10 cellular contexts compared by ENCODE assay signal in the genomic region with DNA sequence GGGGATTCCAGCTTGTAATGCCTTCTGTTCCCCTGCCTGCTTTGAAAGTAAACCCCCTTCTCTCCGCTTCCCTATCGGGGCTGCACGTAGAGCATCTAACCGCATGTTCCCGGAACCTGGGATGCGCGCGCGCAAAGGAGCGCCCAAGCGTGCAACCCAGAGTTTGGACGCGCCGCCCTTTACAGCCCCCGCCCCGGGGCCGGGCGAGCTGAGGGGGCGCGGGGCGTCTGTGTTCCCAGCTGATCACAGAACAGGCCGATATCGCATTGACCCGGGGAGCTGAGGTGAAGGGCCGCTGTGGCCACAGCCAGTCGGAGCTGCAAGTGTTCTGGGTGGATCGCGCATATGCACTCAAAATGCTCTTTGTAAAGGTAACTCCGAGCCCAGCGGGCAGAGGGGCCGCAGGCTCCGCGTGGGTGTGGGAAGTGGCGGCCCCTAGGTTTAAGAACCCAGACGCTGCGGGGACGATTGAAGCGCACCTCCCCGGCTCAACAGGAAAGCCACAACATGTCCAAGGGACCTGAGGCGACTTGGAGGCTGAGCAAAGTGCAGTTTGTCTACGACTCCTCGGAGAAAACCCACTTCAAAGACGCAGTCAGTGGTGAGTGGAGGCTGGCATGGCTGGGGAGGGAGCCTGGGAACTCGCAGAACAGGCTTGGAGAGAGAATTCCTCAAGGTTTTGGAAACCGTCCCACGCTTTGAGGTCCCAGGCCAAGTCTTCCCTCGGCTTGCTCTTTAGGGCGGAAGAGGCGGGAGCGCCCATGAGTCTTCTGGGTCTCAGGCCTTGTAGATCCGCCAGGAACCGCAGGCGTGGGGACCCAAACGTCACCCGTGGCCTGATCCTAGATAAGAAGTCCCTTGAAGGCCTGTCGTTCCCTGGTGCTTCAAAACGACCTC. TPM values are rescaled to one million over a fixed set of nuclear protein-coding genes. Genes with fewer than 3 reads are reported as not detected.
DNase-seq lines count a peak whose midpoint lies in the region; ATAC-seq and TF ChIP-seq lines count a peak whose summit lies in the region.
"Had no signal": no experiment of that assay in that cellular context is flagged by ENCODE, and none has a peak within 500 bp of the region (broad histone marks: within the 10 kb centered on the region; RNA-seq: fewer than 3 reads in every experiment).

No MANE protein-coding gene starts in this region.

- H3K4me3 Mint-ChIP-seq in brain = peak overlapping the region; percentile 88 to 91 (median 90)
- H3K4me3 Mint-ChIP-seq in memory B cell = peak overlapping the region; percentile 24

- H3K4me1 Mint-ChIP-seq in brain (peaks cover 67% of the 10 kb centered on the region), memory B cell (peaks cover 3% of the 10 kb centered on the region)

- no peak for TF ChIP-seq CTCF in brain (conservative IDR thresholded peaks at IDR 0.05)

- peak; percentile 45 for DNase-seq in left ventricle myocardium superior
- DNase-seq in cardiac septum (ENCODE audit: low spot score) = no peak
- DNase-seq in memory B cell (ENCODE audit: low spot score in 2 of 2) = no peak
- DNase-seq in RKO (ENCODE audit: low spot score) = no peak
- no peak for DNase-seq in G401 (ENCODE audit: low spot score)
- DNase-seq: activated CD4-positive, alpha-beta T cell treated with anti-CD3 and anti-CD28 coated beads, Interleukin-2, amount 50 U/mL, for 4 hours had no signal

- peak overlapping the region; percentile 53 to 80 (median 62) for H3K27ac Mint-ChIP-seq in brain
- H3K27ac Mint-ChIP-seq in memory B cell = no peak overlapping the region

- ATAC-seq in left ventricle myocardium superior (peak; percentile 36), memory B cell (ENCODE audit: low read depth) (no peak), GM21786 (IDR thresholded peaks at IDR 0.05; ENCODE audit: unreplicated experiment) (no peak), HG03378 (IDR thresholded peaks at IDR 0.05; ENCODE audit: unreplicated experiment) (no peak)

- H3K27me3 Mint-ChIP-seq in brain (peaks cover 32% of the 10 kb centered on the region), memory B cell (peaks cover 13% of the 10 kb centered on the region)

- in situ Hi-C loops in G401 (cut with HindIII; ENCODE audit: low sequenced_read_pairs) = no loop called here

- H3K9me3 Mint-ChIP-seq in brain (peaks cover 0 to 2% (median 0%) of the 10 kb centered on the region in 5 experiments), memory B cell (no peaks in the 10 kb centered on the region)

- H3K36me3 Mint-ChIP-seq in brain (peaks cover 10% of the 10 kb centered on the region), memory B cell (no peaks in the 10 kb centered on the region)

- intact Hi-C loops in left ventricle myocardium superior (cut with micrococcal nuclease) = no loop called here
- intact Hi-C loops in cardiac septum (cut with DNase I) = no loop called here

RNA-seq across cellular contexts. Expression of gene LAMP5, which starts 1.6 kb away (rescaled TPM):
- total RNA-seq in left ventricle myocardium superior (not detected), cardiac septum (0.22 TPM)
- polyA plus RNA-seq in brain (ENCODE audit: insufficient read depth, low read depth, low replicate concordance) = 10.8 TPM
- total RNA-seq in G401 (2014; rRNA removed; shearing (Covaris generic)) = not detected in 2 replicates
- polyA plus RNA-seq: liver had no signal
